Comparison of ENCODE assay signal across 26 cellular contexts in the genomic region with DNA sequence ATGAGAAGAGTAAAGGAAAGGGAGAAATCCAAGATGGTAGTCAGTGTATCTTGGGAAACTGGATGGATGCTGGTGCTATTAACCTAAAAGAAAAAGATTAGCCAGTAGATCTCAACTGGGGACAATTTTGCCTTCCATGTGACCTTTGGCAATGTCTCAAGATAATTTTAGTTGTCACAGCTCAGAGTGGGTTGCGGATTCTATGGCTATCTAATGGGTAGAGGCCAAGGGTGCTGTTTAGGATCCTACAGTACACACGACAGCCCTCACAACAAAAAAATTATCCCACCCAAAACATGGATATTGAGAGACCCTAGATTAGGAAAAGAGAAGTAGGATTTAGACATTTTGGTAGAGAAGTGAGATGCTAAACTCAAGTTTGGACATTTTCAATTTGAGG.
"Had no signal": no experiment of that assay in that cellular context is flagged by ENCODE, and none has a peak within 500 bp of the region (broad histone marks: within the 10 kb centered on the region; RNA-seq: fewer than 3 reads in every experiment).

No MANE protein-coding gene starts in this region.

- H3K27me3 ChIP-seq: colonic mucosa, esophagus squamous epithelium, gastrocnemius medialis, hepatocyte had no signal

- H2AFZ ChIP-seq: hepatocyte had no signal

- H3K9me3 ChIP-seq: colonic mucosa, esophagus squamous epithelium, gastrocnemius medialis, left ventricle myocardium inferior, lower lobe of right lung, mucosa of descending colon had no signal

- DNase-seq: colonic mucosa; cortex of kidney; effector CD8-positive, alpha-beta T cell; effector memory CD8-positive, alpha-beta T cell; endodermal cell; erythroblast; esophagus squamous epithelium; foreskin fibroblast; foreskin melanocyte; gastrocnemius medialis; glutamatergic neuron; head of caudate nucleus; hypothalamus; immature natural killer cell; islet precursor cell; kidney; kidney glomerular epithelial cell; left colon; left ventricle myocardium inferior; lower lobe of right lung; mesenchymal stem cell; mucosa of descending colon had no signal

- H3K27ac ChIP-seq: colonic mucosa, epithelial cell of prostate, esophagus squamous epithelium, gastrocnemius medialis, hepatocyte, left ventricle myocardium inferior, lower lobe of right lung had no signal

- ATAC-seq: effector memory CD8-positive, alpha-beta T cell; esophagus mucosa; gastrocnemius medialis; left colon; left lobe of liver; lower lobe of right lung; mucosa of descending colon had no signal

- H3K4me1 ChIP-seq: colonic mucosa, esophagus squamous epithelium, gastrocnemius medialis, left ventricle myocardium inferior, lower lobe of right lung had no signal

- H3K4me3 ChIP-seq: colonic mucosa, esophagus squamous epithelium, gastrocnemius medialis, hepatocyte, left ventricle myocardium inferior, lower lobe of right lung, mucosa of descending colon had no signal

- H3K36me3 ChIP-seq: colonic mucosa, esophagus squamous epithelium, gastrocnemius medialis, left ventricle myocardium inferior, lower lobe of right lung had no signal
